Comparison of ENCODE assay signal across 1 cellular context in the genomic region with DNA sequence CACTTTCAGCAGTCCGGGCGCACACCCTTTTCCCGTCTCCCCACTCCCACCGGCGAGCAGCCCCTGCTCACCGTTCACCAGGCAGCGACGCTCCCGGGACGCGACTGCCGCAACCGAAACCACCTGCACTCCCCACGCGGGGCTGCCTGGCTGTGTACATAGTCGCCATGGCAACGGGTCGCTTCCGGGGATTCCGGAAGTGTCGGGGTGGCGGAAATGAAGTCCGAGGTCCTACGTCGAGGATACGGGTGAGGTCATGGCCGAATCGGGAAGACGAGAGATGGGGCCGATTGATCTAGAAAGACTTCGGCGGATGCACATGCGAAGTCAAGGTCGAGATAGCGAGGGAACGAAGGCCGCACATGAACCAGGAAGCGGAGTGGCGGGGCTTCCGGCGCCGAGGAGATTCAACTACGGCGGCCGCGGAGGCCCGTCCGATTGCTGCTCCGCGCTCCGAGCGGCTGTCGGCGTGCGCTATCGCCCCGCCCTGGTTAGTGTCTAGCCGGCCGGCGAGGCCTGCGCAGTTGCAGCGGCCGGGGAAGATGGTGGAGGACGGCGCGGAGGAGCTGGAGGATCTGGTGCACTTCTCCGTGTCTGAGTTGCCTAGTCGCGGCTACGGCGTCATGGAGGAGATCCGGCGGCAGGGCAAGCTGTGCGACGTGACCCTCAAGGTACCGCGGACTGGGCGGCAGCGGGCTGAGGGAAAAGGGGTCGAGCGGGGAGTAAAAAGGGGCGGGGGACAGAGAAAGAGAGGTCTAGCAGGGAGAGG.
TF ChIP-seq lines count a peak whose summit lies in the region.

A gene with protein sequence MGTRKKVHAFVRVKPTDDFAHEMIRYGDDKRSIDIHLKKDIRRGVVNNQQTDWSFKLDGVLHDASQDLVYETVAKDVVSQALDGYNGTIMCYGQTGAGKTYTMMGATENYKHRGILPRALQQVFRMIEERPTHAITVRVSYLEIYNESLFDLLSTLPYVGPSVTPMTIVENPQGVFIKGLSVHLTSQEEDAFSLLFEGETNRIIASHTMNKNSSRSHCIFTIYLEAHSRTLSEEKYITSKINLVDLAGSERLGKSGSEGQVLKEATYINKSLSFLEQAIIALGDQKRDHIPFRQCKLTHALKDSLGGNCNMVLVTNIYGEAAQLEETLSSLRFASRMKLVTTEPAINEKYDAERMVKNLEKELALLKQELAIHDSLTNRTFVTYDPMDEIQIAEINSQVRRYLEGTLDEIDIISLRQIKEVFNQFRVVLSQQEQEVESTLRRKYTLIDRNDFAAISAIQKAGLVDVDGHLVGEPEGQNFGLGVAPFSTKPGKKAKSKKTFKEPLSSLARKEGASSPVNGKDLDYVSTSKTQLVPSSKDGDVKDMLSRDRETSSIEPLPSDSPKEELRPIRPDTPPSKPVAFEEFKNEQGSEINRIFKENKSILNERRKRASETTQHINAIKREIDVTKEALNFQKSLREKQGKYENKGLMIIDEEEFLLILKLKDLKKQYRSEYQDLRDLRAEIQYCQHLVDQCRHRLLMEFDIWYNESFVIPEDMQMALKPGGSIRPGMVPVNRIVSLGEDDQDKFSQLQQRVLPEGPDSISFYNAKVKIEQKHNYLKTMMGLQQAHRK (minus strand): TSS at position 376 of the 769 bp plus-strand sequence. CDS start 5,425 bp downstream, outside the sequence.
A gene (plus strand): TSS at position 521 of the 769 bp plus-strand sequence. CDS start 22 bp downstream, at position 543.

TF ChIP-seq in A549, 52 proteins besides CTCF, POLR2A, EP300 and RAD21 (continued from another document):
- TF ChIP-seq, protein P1, sequence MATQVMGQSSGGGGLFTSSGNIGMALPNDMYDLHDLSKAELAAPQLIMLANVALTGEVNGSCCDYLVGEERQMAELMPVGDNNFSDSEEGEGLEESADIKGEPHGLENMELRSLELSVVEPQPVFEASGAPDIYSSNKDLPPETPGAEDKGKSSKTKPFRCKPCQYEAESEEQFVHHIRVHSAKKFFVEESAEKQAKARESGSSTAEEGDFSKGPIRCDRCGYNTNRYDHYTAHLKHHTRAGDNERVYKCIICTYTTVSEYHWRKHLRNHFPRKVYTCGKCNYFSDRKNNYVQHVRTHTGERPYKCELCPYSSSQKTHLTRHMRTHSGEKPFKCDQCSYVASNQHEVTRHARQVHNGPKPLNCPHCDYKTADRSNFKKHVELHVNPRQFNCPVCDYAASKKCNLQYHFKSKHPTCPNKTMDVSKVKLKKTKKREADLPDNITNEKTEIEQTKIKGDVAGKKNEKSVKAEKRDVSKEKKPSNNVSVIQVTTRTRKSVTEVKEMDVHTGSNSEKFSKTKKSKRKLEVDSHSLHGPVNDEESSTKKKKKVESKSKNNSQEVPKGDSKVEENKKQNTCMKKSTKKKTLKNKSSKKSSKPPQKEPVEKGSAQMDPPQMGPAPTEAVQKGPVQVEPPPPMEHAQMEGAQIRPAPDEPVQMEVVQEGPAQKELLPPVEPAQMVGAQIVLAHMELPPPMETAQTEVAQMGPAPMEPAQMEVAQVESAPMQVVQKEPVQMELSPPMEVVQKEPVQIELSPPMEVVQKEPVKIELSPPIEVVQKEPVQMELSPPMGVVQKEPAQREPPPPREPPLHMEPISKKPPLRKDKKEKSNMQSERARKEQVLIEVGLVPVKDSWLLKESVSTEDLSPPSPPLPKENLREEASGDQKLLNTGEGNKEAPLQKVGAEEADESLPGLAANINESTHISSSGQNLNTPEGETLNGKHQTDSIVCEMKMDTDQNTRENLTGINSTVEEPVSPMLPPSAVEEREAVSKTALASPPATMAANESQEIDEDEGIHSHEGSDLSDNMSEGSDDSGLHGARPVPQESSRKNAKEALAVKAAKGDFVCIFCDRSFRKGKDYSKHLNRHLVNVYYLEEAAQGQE (IDR thresholded peaks at IDR 0.05) = peak; percentile 34
- TF ChIP-seq CBX2 (IDR thresholded peaks at IDR 0.05; ENCODE audit: borderline replicate concordance, low read depth) (no peak), ZNF302 (CRISPR knock-in tag; IDR thresholded peaks at IDR 0.05) (no peak), KDM5A (IDR thresholded peaks at IDR 0.05) (peak; percentile 79), MYC (IDR thresholded peaks at IDR 0.05; ENCODE audit: borderline replicate concordance, low read length) (peak; percentile 49), MAFK (IDR thresholded peaks at IDR 0.05; ENCODE audit: partially characterized antibody) (no peak), MAZ (IDR thresholded peaks at IDR 0.05; ENCODE audit: borderline replicate concordance, low read depth, low read length) (no peak), PHF8 (IDR thresholded peaks at IDR 0.05; ENCODE audit: borderline replicate concordance, low read depth) (peak; percentile 57), SREBF2 (IDR thresholded peaks at IDR 0.05) (no peak), JUNB (IDR thresholded peaks at IDR 0.05) (no peak), JUN (IDR thresholded peaks at IDR 0.05) (peak; percentile 48 to 79; a peak in 3 of 5 replicates)
- TF ChIP-seq, protein P2, sequence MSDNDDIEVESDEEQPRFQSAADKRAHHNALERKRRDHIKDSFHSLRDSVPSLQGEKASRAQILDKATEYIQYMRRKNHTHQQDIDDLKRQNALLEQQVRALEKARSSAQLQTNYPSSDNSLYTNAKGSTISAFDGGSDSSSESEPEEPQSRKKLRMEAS (IDR thresholded peaks at IDR 0.05) = peak; percentile 88
- TF ChIP-seq, protein P3, sequence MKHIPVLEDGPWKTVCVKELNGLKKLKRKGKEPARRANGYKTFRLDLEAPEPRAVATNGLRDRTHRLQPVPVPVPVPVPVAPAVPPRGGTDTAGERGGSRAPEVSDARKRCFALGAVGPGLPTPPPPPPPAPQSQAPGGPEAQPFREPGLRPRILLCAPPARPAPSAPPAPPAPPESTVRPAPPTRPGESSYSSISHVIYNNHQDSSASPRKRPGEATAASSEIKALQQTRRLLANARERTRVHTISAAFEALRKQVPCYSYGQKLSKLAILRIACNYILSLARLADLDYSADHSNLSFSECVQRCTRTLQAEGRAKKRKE (CRISPR knock-in tag; IDR thresholded peaks at IDR 0.05; ENCODE audit: low read depth) = no peak
- TF ChIP-seq, protein P4, sequence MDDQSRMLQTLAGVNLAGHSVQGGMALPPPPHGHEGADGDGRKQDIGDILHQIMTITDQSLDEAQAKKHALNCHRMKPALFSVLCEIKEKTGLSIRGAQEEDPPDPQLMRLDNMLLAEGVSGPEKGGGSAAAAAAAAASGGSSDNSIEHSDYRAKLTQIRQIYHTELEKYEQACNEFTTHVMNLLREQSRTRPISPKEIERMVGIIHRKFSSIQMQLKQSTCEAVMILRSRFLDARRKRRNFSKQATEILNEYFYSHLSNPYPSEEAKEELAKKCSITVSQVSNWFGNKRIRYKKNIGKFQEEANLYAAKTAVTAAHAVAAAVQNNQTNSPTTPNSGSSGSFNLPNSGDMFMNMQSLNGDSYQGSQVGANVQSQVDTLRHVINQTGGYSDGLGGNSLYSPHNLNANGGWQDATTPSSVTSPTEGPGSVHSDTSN (IDR thresholded peaks at IDR 0.05) = 0 out of 2 replicates have a peak, but pooled peaks have one; percentile 23
